Comparison of ENCODE assay signal across 2 cellular contexts in genomic region chr9:16701347-16701746, GRCh38.
TF ChIP-seq lines count a peak whose summit lies in the region.

No MANE protein-coding gene starts in this region.

TF ChIP-seq in SK-N-SH, 30 proteins besides CTCF, POLR2A, EP300 and RAD21 (continued from another document):
- no peak for TF ChIP-seq ZBTB33 (IDR thresholded peaks at IDR 0.05; ENCODE audit: borderline replicate concordance, low read depth)
- no peak for TF ChIP-seq NRF1 (IDR thresholded peaks at IDR 0.05; ENCODE audit: low read depth, low read length)
- TF ChIP-seq TAF1 (IDR thresholded peaks at IDR 0.05; ENCODE audit: borderline replicate concordance, low read depth, low read length): no peak
- TF ChIP-seq USF2 (IDR thresholded peaks at IDR 0.05; ENCODE audit: borderline replicate concordance, low read depth, low read length): no peak
- no peak for TF ChIP-seq RXRA (IDR thresholded peaks at IDR 0.05; ENCODE audit: borderline replicate concordance, low read depth)
- TF ChIP-seq SIN3A (IDR thresholded peaks at IDR 0.05; ENCODE audit: borderline replicate concordance, low read depth, low read length): no peak
- no peak for TF ChIP-seq FOXM1 (IDR thresholded peaks at IDR 0.05; ENCODE audit: low read depth)
- TF ChIP-seq TCF12 (IDR thresholded peaks at IDR 0.05): no peak
- TF ChIP-seq PBX3 (IDR thresholded peaks at IDR 0.05): no peak
- TF ChIP-seq FOSL2 (IDR thresholded peaks at IDR 0.05; ENCODE audit: borderline replicate concordance, low read depth): no peak
- no peak for TF ChIP-seq GABPA (IDR thresholded peaks at IDR 0.05; ENCODE audit: low read depth)
- no peak for TF ChIP-seq ELF1 (IDR thresholded peaks at IDR 0.05)
- TF ChIP-seq JUND (IDR thresholded peaks at IDR 0.05): no peak
- TF ChIP-seq SMC3 (IDR thresholded peaks at IDR 0.05; ENCODE audit: low read depth, low read length): no peak
- TF ChIP-seq TEAD4 (IDR thresholded peaks at IDR 0.05; ENCODE audit: borderline replicate concordance, insufficient read depth): no peak
- TF ChIP-seq RCOR1 (IDR thresholded peaks at IDR 0.05; ENCODE audit: low read length): no peak
- no peak for TF ChIP-seq MEF2A (IDR thresholded peaks at IDR 0.05; ENCODE audit: borderline replicate concordance, low read depth)

TF ChIP-seq in endothelial cell of umbilical vein, 7 proteins besides CTCF, POLR2A, EP300 and RAD21 (continued from another document):
- no peak for TF ChIP-seq GATA2 (IDR thresholded peaks at IDR 0.05; ENCODE audit: insufficient read depth, insufficient read length, low read depth, low read length)
- TF ChIP-seq JUN (IDR thresholded peaks at IDR 0.05; ENCODE audit: borderline replicate concordance, insufficient read depth, insufficient read length, low read depth): no peak
- TF ChIP-seq POLR2AphosphoS5 (IDR thresholded peaks at IDR 0.05; ENCODE audit: insufficient read depth, low read depth, low read length): no peak
TF ChIP-seq in endothelial cell of umbilical vein: peak in this region for 0.
